ENCODE assay signal across 8 cellular contexts in genomic region chr13:30371649-30372265, GRCh38. TPM values are rescaled to one million over a fixed set of nuclear protein-coding genes. Genes with fewer than 3 reads are reported as not detected.
DNase-seq lines count a peak whose midpoint lies in the region; ATAC-seq and TF ChIP-seq lines count a peak whose summit lies in the region.

No MANE protein-coding gene starts in this region.

- H3K4me1 Mint-ChIP-seq in effector memory CD8-positive, alpha-beta T cell (ENCODE audit: low read depth in 2 of 2), result peaks cover 68 to 76% of the 10 kb centered on the region in 2 donors

- in situ Hi-C loops in GM13976 (cut with MboI; ENCODE audit: low sequenced_read_pairs, unreplicated experiment), result no loop called here

- H3K9me3 Mint-ChIP-seq in effector memory CD8-positive, alpha-beta T cell, result no peaks in the 10 kb centered on the region

- H3K27me3 ChIP-seq in esophagus muscularis mucosa, result no peaks in the 10 kb centered on the region

- intact Hi-C loops in esophagus muscularis mucosa (cut with DNase I), result no loop called here

- H3K4me1 ChIP-seq in esophagus muscularis mucosa, result peaks cover 0 to 6% (median 0%) of the 10 kb centered on the region in 4 donors

- no peaks in the 10 kb centered on the region for H3K36me3 ChIP-seq in esophagus muscularis mucosa

- H3K27ac Mint-ChIP-seq in effector memory CD8-positive, alpha-beta T cell, result peak overlapping the region; percentile 92 to 95

- 53% methylated on average over 11 of the region's 14 CpGs for WGBS in esophagus muscularis mucosa

- H3K36me3 Mint-ChIP-seq in effector memory CD8-positive, alpha-beta T cell (ENCODE audit: insufficient read depth), result peaks cover 59% of the 10 kb centered on the region

- TF ChIP-seq EP300 in esophagus muscularis mucosa (IDR thresholded peaks at IDR 0.05), result no peak

- H3K9me3 ChIP-seq in esophagus muscularis mucosa, result no peaks in the 10 kb centered on the region

- peak overlapping the region; percentile 82 to 84 for H3K4me3 Mint-ChIP-seq in effector memory CD8-positive, alpha-beta T cell

- H3K27ac ChIP-seq in esophagus muscularis mucosa (replicated peaks in 1 of 4), result no peak overlapping the region

- H3K27me3 Mint-ChIP-seq in effector memory CD8-positive, alpha-beta T cell, result no peaks in the 10 kb centered on the region

- no peak for TF ChIP-seq CTCF in GM13976 (IDR thresholded peaks at IDR 0.05; ENCODE audit: borderline replicate concordance, control extremely low read depth, extremely low read depth, insufficient read depth, missing control alignments)
- no peak for TF ChIP-seq CTCF in esophagus muscularis mucosa (IDR thresholded peaks at IDR 0.05)

- TF ChIP-seq POLR2A in esophagus muscularis mucosa (IDR thresholded peaks at IDR 0.05; ENCODE audit: low read depth), result no peak

- DNase-seq in GM13976 (ENCODE audit: low spot score), result peak; percentile 71
- peak; percentile 66 for DNase-seq in H4 (ENCODE audit: low spot score)
- peak; percentile 71 for DNase-seq in M059J (ENCODE audit: low read depth)
- DNase-seq in effector memory CD8-positive, alpha-beta T cell, result peak; percentile 53 to 56 (median 55)
- DNase-seq in stimulated activated CD8-positive, alpha-beta memory T cell treated with anti-CD3 and anti-CD28 coated beads, Interleukin-12 subunit alpha, Interleukin-12 subunit beta, amount 100 ng/mL, for 4 hours (ENCODE audit: low read depth), result peak; percentile 40
- DNase-seq in NCI-H146 (lab: John Stamatoyannopoulos, UW), result no peak
- no peak for DNase-seq in esophagus muscularis mucosa (ENCODE audit: extremely low spot score)

- peak; percentile 62 for ATAC-seq in activated CD4-positive, CD25-positive, alpha-beta regulatory T cell treated with anti-CD3 and anti-CD28 coated beads, Interleukin-2, amount 50 U/mL, for 24 hours
- ATAC-seq in effector memory CD8-positive, alpha-beta T cell (replicated peaks), result peak; percentile 56

- H3K4me3 ChIP-seq in esophagus muscularis mucosa, result no peak overlapping the region

RNA-seq across cellular contexts. Expression of gene UBE2L5, which starts 50.5 kb away (rescaled TPM):
- not detected in 2 replicates for total RNA-seq in H4 (2014; rRNA removed; shearing (Covaris generic))
- total RNA-seq in M059J (2014; rRNA removed; shearing (Covaris generic)), result not detected in 2 replicates
- under 1 TPM in 1 of 4 donors, not detected in 3; 0.39 TPM for total RNA-seq in esophagus muscularis mucosa

Comparison
In these comparisons a context has a peak if more than half of its experiments do, and no peak if none do; other contexts are left out.
1. DNase-seq: peak in GM13976 (single experiment), H4 (single experiment), M059J (single experiment), effector memory CD8-positive, alpha-beta T cell (3 of 3) and stimulated activated CD8-positive, alpha-beta memory T cell treated with anti-CD3 and anti-CD28 coated beads, Interleukin-12 subunit alpha, Interleukin-12 subunit beta, amount 100 ng/mL, for 4 hours (single experiment); none in NCI-H146 (single experiment) and esophagus muscularis mucosa (single experiment).